ENCODE assay signal across 8 cellular contexts in the genomic region with DNA sequence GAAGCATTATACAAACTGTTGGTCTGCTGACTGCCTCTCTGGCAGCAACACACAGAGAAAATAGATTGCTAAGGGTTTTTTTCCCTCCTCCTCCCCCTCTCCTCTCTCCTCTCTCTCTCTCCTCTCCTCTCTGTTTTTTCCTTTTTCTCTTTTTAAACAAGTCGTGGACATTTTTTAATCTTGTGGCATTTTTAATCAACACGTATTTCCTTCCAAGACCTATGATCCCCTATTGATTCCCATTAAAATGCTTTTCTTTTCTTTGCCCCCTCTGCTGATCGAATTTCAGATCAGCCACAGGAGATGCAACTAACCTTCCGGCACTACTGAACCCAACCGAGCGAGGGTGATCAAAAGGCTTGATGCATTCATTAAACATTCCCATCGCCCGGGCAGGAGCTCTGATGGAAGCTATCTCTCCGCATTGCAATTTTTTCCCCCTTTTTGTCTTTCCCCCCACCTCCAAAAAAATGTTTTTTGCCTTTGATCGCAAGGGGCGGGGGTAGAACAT.
DNase-seq lines count a peak whose midpoint lies in the region; ATAC-seq and TF ChIP-seq lines count a peak whose summit lies in the region.

No MANE protein-coding gene starts in this region.

- H3K4me1 Mint-ChIP-seq in activated naive CD8-positive, alpha-beta T cell treated with anti-CD3 and anti-CD28 coated beads, Interleukin-2, amount 10 ng/mL, durations not matched to agents 7 days and 5 days, result peaks cover 16% of the 10 kb centered on the region
- peaks cover 19% of the 10 kb centered on the region for H3K4me1 Mint-ChIP-seq in osteocyte (ENCODE audit: unreplicated experiment)

- POLR2A ChIA-PET in activated naive CD8-positive, alpha-beta T cell treated with anti-CD3 and anti-CD28 coated beads, Interleukin-2, amount 10 ng/mL, durations not matched to agents 7 days and 5 days (lab: Charles Lee), result interaction anchor here (0.5 to 1.8 kb wide), 5 partner anchors 34 to 295 kb away, joined by 3 to 7 read pairs (median 4); no protein-coding TSS in a partner anchor

- ATAC-seq in activated naive CD8-positive, alpha-beta T cell treated with anti-CD3 and anti-CD28 coated beads, Interleukin-2, amount 10 ng/mL, durations not matched to agents 7 days and 5 days (ENCODE audit: low read depth), result peak; percentile 22
- no peak for ATAC-seq in GM21515 (IDR thresholded peaks at IDR 0.05; ENCODE audit: unreplicated experiment)

- intact Hi-C loops in head of caudate nucleus (cut with DNase I), result loop anchor here (2.0 to 10.0 kb wide), 3 partner anchors 90 to 498 kb away; partner anchors contain the start of gene ARID1B

- H3K27ac Mint-ChIP-seq in activated naive CD8-positive, alpha-beta T cell treated with anti-CD3 and anti-CD28 coated beads, Interleukin-2, amount 10 ng/mL, durations not matched to agents 7 days and 5 days, result peak overlapping the region; percentile 88
- H3K27ac Mint-ChIP-seq in osteocyte (ENCODE audit: unreplicated experiment), result peak overlapping the region; percentile 99

- H3K4me3 Mint-ChIP-seq in activated naive CD8-positive, alpha-beta T cell treated with anti-CD3 and anti-CD28 coated beads, Interleukin-2, amount 10 ng/mL, durations not matched to agents 7 days and 5 days, result peak overlapping the region; percentile 93
- H3K4me3 Mint-ChIP-seq in osteocyte (ENCODE audit: unreplicated experiment), result peak overlapping the region; percentile 96

- TF ChIP-seq CTCF in osteocyte (IDR thresholded peaks at IDR 0.05), result peak; percentile 43

- DNase-seq in SKM-1 treated with dmso at 0.1 percent for 144 hours (lab: John Stamatoyannopoulos, UW; ENCODE audit: unreplicated experiment), result peak; percentile 45
- no peak for DNase-seq in SKM-1 (lab: John Stamatoyannopoulos, UW; ENCODE audit: unreplicated experiment)
- DNase-seq in HS-27A (ENCODE audit: low read depth), result peak; percentile 35
- peak; percentile 31 for DNase-seq in NCI-H82 treated with DMSO at 0.1 percent for 48 hours (lab: John Stamatoyannopoulos, UW; ENCODE audit: unreplicated experiment)
- no peak for DNase-seq in activated naive CD8-positive, alpha-beta T cell treated with anti-CD3 and anti-CD28 coated beads, Interleukin-2, amount 10 ng/mL, durations not matched to agents 7 days and 5 days
- DNase-seq in head of caudate nucleus, result peak in 23 of 42 donors; percentile 30 to 75 (median 52)
- no peak for DNase-seq in osteocyte (ENCODE audit: extremely low spot score, unreplicated experiment)

- no peaks in the 10 kb centered on the region for H3K36me3 Mint-ChIP-seq in activated naive CD8-positive, alpha-beta T cell treated with anti-CD3 and anti-CD28 coated beads, Interleukin-2, amount 10 ng/mL, durations not matched to agents 7 days and 5 days
- no peaks in the 10 kb centered on the region for H3K36me3 Mint-ChIP-seq in osteocyte (ENCODE audit: unreplicated experiment)

- H3K27me3 Mint-ChIP-seq in activated naive CD8-positive, alpha-beta T cell treated with anti-CD3 and anti-CD28 coated beads, Interleukin-2, amount 10 ng/mL, durations not matched to agents 7 days and 5 days, result peaks cover 9% of the 10 kb centered on the region
- H3K27me3 Mint-ChIP-seq in osteocyte (ENCODE audit: unreplicated experiment), result no peaks in the 10 kb centered on the region

- no peaks in the 10 kb centered on the region for H3K9me3 Mint-ChIP-seq in activated naive CD8-positive, alpha-beta T cell treated with anti-CD3 and anti-CD28 coated beads, Interleukin-2, amount 10 ng/mL, durations not matched to agents 7 days and 5 days
- H3K9me3 Mint-ChIP-seq in osteocyte (ENCODE audit: unreplicated experiment), result no peaks in the 10 kb centered on the region

Comparison
In these comparisons a context has a peak if more than half of its experiments do, and no peak if none do; other contexts are left out.
1. DNase-seq: peak in SKM-1 treated with dmso at 0.1 percent for 144 hours (single experiment), HS-27A (single experiment), NCI-H82 treated with DMSO at 0.1 percent for 48 hours (single experiment) and head of caudate nucleus (23 of 42); none in SKM-1 (single experiment), activated naive CD8-positive, alpha-beta T cell treated with anti-CD3 and anti-CD28 coated beads, Interleukin-2, amount 10 ng/mL, durations not matched to agents 7 days and 5 days (single experiment) and osteocyte (single experiment).